ENCODE assay signal across 1 cellular context in the genomic region with DNA sequence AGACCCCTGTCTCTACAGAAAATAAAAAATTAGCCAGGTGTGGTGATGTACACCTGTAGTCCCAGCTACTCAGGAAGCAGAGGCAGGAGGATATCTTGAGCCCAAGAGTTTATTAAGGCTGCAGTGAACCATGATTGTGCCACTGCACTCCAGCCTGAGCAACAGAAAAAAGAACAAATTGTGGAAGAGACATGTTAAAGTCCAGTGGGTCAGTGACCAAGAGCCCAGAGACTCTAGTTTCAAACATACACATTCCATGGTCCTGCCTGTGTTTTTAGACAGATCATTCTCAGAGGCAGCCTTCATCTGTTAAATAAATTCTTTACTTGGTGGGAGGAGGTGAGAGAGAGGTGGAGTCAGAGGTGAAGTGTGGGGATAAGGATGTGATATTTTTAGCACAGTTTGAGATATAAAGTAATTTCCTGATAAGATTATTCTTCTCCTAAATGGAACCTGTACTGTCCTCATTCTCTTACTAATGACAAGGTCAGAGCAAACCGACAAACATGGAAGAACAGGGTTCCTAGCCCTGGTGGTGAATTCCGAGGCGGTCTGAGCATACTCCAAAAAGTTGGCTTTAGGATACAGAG.
TF ChIP-seq lines count a peak whose summit lies in the region.

No MANE protein-coding gene starts in this region.

TF ChIP-seq in H1, 55 proteins besides CTCF, POLR2A, EP300 and RAD21:
- TF ChIP-seq KDM1A (IDR thresholded peaks at IDR 0.05; ENCODE audit: borderline replicate concordance, low read length), result no peak
- TF ChIP-seq GABPA (IDR thresholded peaks at IDR 0.05; ENCODE audit: borderline replicate concordance, insufficient read depth, low read length), result no peak
- no peak for TF ChIP-seq SP2 (IDR thresholded peaks at IDR 0.05; ENCODE audit: low read length)
- TF ChIP-seq SUZ12 (IDR thresholded peaks at IDR 0.05; ENCODE audit: low read length), result no peak
- TF ChIP-seq CHD2 (IDR thresholded peaks at IDR 0.05; ENCODE audit: low read length), result no peak
- no peak for TF ChIP-seq CBX8 (IDR thresholded peaks at IDR 0.05; ENCODE audit: borderline replicate concordance, low read depth, low read length)
